In genomic region chr13:30307966-30308290, GRCh38 we compare ENCODE assay signal across 8 cellular contexts. TPM values are rescaled to one million over a fixed set of nuclear protein-coding genes. Genes with fewer than 3 reads are reported as not detected.
DNase-seq lines count a peak whose midpoint lies in the region; ATAC-seq, FAIRE-seq and TF ChIP-seq lines count a peak whose summit lies in the region.

No MANE protein-coding gene starts in this region.

- ATAC-seq in left cardiac atrium, result no peak

- H3K4me3 ChIP-seq in right atrium auricular region, result peak overlapping the region; percentile 86 to 97

- H3K36me3 ChIP-seq in right atrium auricular region, result no peaks in the 10 kb centered on the region

- H3K27me3 Mint-ChIP-seq in brain (no peaks in the 10 kb centered on the region), mesothelial cell of epicardium (ENCODE audit: low read depth) (no peaks in the 10 kb centered on the region)

- peaks cover 49% of the 10 kb centered on the region for H3K4me1 Mint-ChIP-seq in brain
- peaks cover 36% of the 10 kb centered on the region for H3K4me1 Mint-ChIP-seq in mesothelial cell of epicardium

- TF ChIP-seq CTCF in right atrium auricular region (IDR thresholded peaks at IDR 0.05) (no peak), brain (conservative IDR thresholded peaks at IDR 0.05) (no peak), mesothelial cell of epicardium (IDR thresholded peaks at IDR 0.05; ENCODE audit: unreplicated experiment) (no peak), D721Med (IDR thresholded peaks at IDR 0.05; ENCODE audit: insufficient read depth, missing control alignments) (no peak)

- H3K27ac Mint-ChIP-seq in brain, result peak overlapping the region; percentile 44 to 90 (median 81)
- H3K27ac Mint-ChIP-seq in mesothelial cell of epicardium, result no peak overlapping the region

- no peaks in the 10 kb centered on the region for H3K27me3 ChIP-seq in right atrium auricular region

- peak overlapping the region; percentile 98 for H3K27ac ChIP-seq in right atrium auricular region

- H3K36me3 Mint-ChIP-seq in brain (no peaks in the 10 kb centered on the region), mesothelial cell of epicardium (no peaks in the 10 kb centered on the region)

- DNase-seq in right atrium auricular region (ENCODE audit: low spot score), result no peak
- DNase-seq in left cardiac atrium, result no peak
- DNase-seq in mesothelial cell of epicardium (ENCODE audit: low spot score in 2 of 2, unreplicated experiment in 2 of 2), result no peak
- DNase-seq in NCI-H774 (lab: John Stamatoyannopoulos, UW), result no peak
- no peak for DNase-seq in RKO (ENCODE audit: low spot score)
- no peak for DNase-seq in NOMO-1 (lab: John Stamatoyannopoulos, UW; ENCODE audit: unreplicated experiment in 2 of 2)
- DNase-seq in D721Med (ENCODE audit: insufficient read length, low spot score), result no peak

- peaks cover 0 to 54% of the 10 kb centered on the region in 2 donors for H3K4me1 ChIP-seq in right atrium auricular region

- FAIRE-seq in D721Med (lab: Jason Lieb, UNC), result no peak

- H3K9me3 Mint-ChIP-seq in brain (no peaks in the 10 kb centered on the region), mesothelial cell of epicardium (no peaks in the 10 kb centered on the region)

- intact Hi-C loops in left cardiac atrium (cut with DNase I), result loop anchor here in 1 of 2 donors (2.0 kb wide), 1 partner anchor 33 kb away; no protein-coding TSS in a partner anchor

- H3K4me3 Mint-ChIP-seq in brain, result peak overlapping the region; percentile 88 to 93 (median 93)
- H3K4me3 Mint-ChIP-seq in mesothelial cell of epicardium, result peak overlapping the region; percentile 86

- no peaks in the 10 kb centered on the region for H3K9me3 ChIP-seq in right atrium auricular region

RNA-seq across cellular contexts. Expression of gene KATNAL1, which starts 0.6 kb away (rescaled TPM):
- total RNA-seq in right atrium auricular region, result 10 to 100 TPM; 22.2 to 37.9 TPM
- total RNA-seq in left cardiac atrium, result 10 to 100 TPM; 41.9 to 42.1 TPM
- 6.7 TPM for polyA plus RNA-seq in brain (ENCODE audit: insufficient read depth, low read depth, low replicate concordance)
- total RNA-seq in mesothelial cell of epicardium, result 26.0 to 30.5 TPM (median 26.8 TPM) in 3 replicates
